ENCODE assay signal across 27 cellular contexts in genomic region chr15:98221577-98221976, GRCh38.
"Had no signal": no experiment of that assay in that cellular context is flagged by ENCODE, and none has a peak within 500 bp of the region (broad histone marks: within the 10 kb centered on the region; RNA-seq: fewer than 3 reads in every experiment).

No MANE protein-coding gene starts in this region.

- H2AFZ ChIP-seq: neural progenitor cell, parathyroid adenoma had no signal

- FAIRE-seq: urothelium cell line had no signal

- ATAC-seq: natural killer cell; psoas muscle; right cardiac atrium; sciatic nerve; stimulated activated effector memory CD8-positive, alpha-beta T cell treated with anti-CD3 and anti-CD28 coated beads, Interleukin-12 subunit alpha, Interleukin-12 subunit beta, amount 100 ng/mL, for 72 hours; stimulated activated naive B cell treated with anti-CD40 and anti-IgM and Interleukin-4, amounts not matched to agents 10 μg/mL and 1 μg/mL and 100 μg/mL, for 72 hours had no signal

- H3K4me1 ChIP-seq: neural progenitor cell, parathyroid adenoma, psoas muscle, spleen, stomach, thyroid gland, tibial nerve, upper lobe of left lung, vagina had no signal

- H3K4me2 ChIP-seq: neural progenitor cell, smooth muscle cell had no signal

- H3K27ac ChIP-seq: neural progenitor cell, ovary, parathyroid adenoma, psoas muscle, skin epidermis, spleen, stomach, thoracic aorta, thyroid gland, tibial nerve, upper lobe of left lung, vagina had no signal

- DNase-seq: natural killer cell; occipital lobe; ovary; posterior cingulate gyrus; psoas muscle; right cardiac atrium; spleen; stimulated activated CD4-positive, alpha-beta T cell treated with anti-CD3 and anti-CD28 coated beads, Interleukin-12 subunit alpha, Interleukin-12 subunit beta, amount 100 ng/mL, for 4 hours; stimulated activated CD4-positive, alpha-beta T cell treated with anti-CD3 and anti-CD28 coated beads, Interleukin-1b, Interleukin-23, amount 100 ng/mL, for 48 hours; stimulated activated CD4-positive, alpha-beta T cell treated with anti-CD3 and anti-CD28 coated beads, Interleukin-4, amount 100 ng/mL, for 1 hour; stimulated activated CD4-positive, alpha-beta T cell treated with anti-CD3 and anti-CD28 coated beads, Interleukin-4, amount 100 ng/mL, for 4 hours; stimulated activated naive B cell treated with anti-CD40 and anti-IgM and Interleukin-4, amounts not matched to agents 10 μg/mL and 1 μg/mL and 100 μg/mL, for 72 hours; stimulated activated naive CD4-positive, alpha-beta T cell treated with Interleukin-2 at 50 U/mL for 16 hours; stomach; thyroid gland; trophoblast cell; upper lobe of left lung had no signal

- H3K9me3 ChIP-seq: ovary, psoas muscle, spleen, stomach, thoracic aorta, thyroid gland, tibial nerve, upper lobe of left lung, vagina had no signal

- H3K27me3 ChIP-seq: neural progenitor cell, ovary, spleen, stomach, thyroid gland, tibial nerve, upper lobe of left lung, vagina had no signal

- H3K4me3 ChIP-seq: neural progenitor cell, ovary, psoas muscle, skin epidermis, smooth muscle cell, spleen, stomach, thoracic aorta, thyroid gland, tibial nerve, upper lobe of left lung, vagina had no signal

- H3K79me2 ChIP-seq: parathyroid adenoma had no signal

- H3K36me3 ChIP-seq: neural progenitor cell, ovary, spleen, stomach, thoracic aorta, thyroid gland, tibial nerve, upper lobe of left lung, vagina had no signal

- H3K9ac ChIP-seq: neural progenitor cell, parathyroid adenoma had no signal
